ENCODE assay signal across 24 cellular contexts in genomic region chr5:167305591-167306213, GRCh38.
"Had no signal": no experiment of that assay in that cellular context is flagged by ENCODE, and none has a peak within 500 bp of the region (broad histone marks: within the 10 kb centered on the region; RNA-seq: fewer than 3 reads in every experiment).

No MANE protein-coding gene starts in this region.

- H3K9me3 ChIP-seq: breast epithelium, esophagus muscularis mucosa, gastrocnemius medialis, heart left ventricle, neutrophil, ovary, prostate gland, spleen, testis, uterus had no signal

- H3K36me3 ChIP-seq: breast epithelium, esophagus muscularis mucosa, gastrocnemius medialis, heart left ventricle, neutrophil, ovary, prostate gland, spleen, uterus had no signal

- DNase-seq: activated B cell treated with CpG ODN at 0.5 μM for 24 hours; activated CD4-positive, alpha-beta memory T cell treated with anti-CD3 and anti-CD28 coated beads for 36 hours; activated CD4-positive, alpha-beta T cell treated with anti-CD3 and anti-CD28 coated beads for 48 hours; activated naive CD4-positive, alpha-beta T cell treated with Interleukin-2 at 50 U/mL for 16 hours; activated naive CD8-positive, alpha-beta T cell treated with anti-CD3 and anti-CD28 coated beads, Interleukin-2, amount 10 ng/mL, durations not matched to agents 7 days and 5 days; activated T-cell treated with anti-CD3 and anti-CD28 coated beads, Interleukin-2, amount 50 U/mL, for 48 hours; amniotic stem cell; dorsolateral prefrontal cortex; effector memory CD8-positive, alpha-beta T cell; gastrocnemius medialis; left cardiac atrium; ovary; spleen; stimulated activated CD4-positive, alpha-beta T cell treated with anti-CD3 and anti-CD28 coated beads, Interleukin-4, amount 100 ng/mL, for 1 hour; stimulated activated naive CD4-positive, alpha-beta T cell; T1000; testis; trophoblast cell; uterus had no signal

- H3K27ac ChIP-seq: breast epithelium, dorsolateral prefrontal cortex, esophagus muscularis mucosa, neutrophil, ovary, prostate gland, spleen, testis, uterus had no signal

- H3K4me3 ChIP-seq: breast epithelium, dorsolateral prefrontal cortex, esophagus muscularis mucosa, gastrocnemius medialis, heart left ventricle, ovary, prostate gland, spleen, testis, uterus had no signal

- H3K4me1 ChIP-seq: breast epithelium, esophagus muscularis mucosa, prostate gland, spleen, uterus had no signal

- H3K27me3 ChIP-seq: esophagus muscularis mucosa, gastrocnemius medialis, heart left ventricle, neutrophil, ovary, spleen, testis, uterus had no signal
